In the genomic region with DNA sequence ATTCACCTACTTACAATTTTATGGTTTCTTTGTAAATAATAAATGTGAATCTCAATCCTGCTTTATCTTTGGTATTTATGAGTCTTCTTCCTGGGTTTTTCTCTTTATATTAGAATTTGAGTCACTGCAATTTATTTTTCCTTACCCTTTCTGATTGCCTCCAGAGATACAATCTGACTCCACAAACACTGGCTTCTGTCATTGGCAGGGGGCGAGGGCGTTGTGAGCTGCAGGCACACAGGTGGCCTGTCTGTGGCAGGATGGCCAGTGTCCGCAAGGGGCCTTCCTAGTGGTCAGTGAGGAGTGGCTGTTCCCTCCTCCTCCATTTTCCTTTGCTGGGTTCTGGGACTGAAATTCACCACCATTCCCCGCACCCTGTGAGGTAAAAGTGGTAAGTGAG, we compare ENCODE assay signal across 1 cellular context.
TF ChIP-seq lines count a peak whose summit lies in the region.

No MANE protein-coding gene starts in this region.

TF ChIP-seq in H1, 55 proteins besides CTCF, POLR2A, EP300 and RAD21:
- no peak for TF ChIP-seq TAF1 (IDR thresholded peaks at IDR 0.05; ENCODE audit: low read depth, low read length)
- TF ChIP-seq JUND (IDR thresholded peaks at IDR 0.05; ENCODE audit: low read length), result no peak
- TF ChIP-seq SP4 (IDR thresholded peaks at IDR 0.05; ENCODE audit: low read length), result no peak
- no peak for TF ChIP-seq TEAD4 (IDR thresholded peaks at IDR 0.05; ENCODE audit: low read depth, low read length)
- TF ChIP-seq YY1 (IDR thresholded peaks at IDR 0.05; ENCODE audit: low read depth, low read length), result 0 out of 2 replicates have a peak, but pooled peaks have one; percentile 29
- TF ChIP-seq, protein P1, sequence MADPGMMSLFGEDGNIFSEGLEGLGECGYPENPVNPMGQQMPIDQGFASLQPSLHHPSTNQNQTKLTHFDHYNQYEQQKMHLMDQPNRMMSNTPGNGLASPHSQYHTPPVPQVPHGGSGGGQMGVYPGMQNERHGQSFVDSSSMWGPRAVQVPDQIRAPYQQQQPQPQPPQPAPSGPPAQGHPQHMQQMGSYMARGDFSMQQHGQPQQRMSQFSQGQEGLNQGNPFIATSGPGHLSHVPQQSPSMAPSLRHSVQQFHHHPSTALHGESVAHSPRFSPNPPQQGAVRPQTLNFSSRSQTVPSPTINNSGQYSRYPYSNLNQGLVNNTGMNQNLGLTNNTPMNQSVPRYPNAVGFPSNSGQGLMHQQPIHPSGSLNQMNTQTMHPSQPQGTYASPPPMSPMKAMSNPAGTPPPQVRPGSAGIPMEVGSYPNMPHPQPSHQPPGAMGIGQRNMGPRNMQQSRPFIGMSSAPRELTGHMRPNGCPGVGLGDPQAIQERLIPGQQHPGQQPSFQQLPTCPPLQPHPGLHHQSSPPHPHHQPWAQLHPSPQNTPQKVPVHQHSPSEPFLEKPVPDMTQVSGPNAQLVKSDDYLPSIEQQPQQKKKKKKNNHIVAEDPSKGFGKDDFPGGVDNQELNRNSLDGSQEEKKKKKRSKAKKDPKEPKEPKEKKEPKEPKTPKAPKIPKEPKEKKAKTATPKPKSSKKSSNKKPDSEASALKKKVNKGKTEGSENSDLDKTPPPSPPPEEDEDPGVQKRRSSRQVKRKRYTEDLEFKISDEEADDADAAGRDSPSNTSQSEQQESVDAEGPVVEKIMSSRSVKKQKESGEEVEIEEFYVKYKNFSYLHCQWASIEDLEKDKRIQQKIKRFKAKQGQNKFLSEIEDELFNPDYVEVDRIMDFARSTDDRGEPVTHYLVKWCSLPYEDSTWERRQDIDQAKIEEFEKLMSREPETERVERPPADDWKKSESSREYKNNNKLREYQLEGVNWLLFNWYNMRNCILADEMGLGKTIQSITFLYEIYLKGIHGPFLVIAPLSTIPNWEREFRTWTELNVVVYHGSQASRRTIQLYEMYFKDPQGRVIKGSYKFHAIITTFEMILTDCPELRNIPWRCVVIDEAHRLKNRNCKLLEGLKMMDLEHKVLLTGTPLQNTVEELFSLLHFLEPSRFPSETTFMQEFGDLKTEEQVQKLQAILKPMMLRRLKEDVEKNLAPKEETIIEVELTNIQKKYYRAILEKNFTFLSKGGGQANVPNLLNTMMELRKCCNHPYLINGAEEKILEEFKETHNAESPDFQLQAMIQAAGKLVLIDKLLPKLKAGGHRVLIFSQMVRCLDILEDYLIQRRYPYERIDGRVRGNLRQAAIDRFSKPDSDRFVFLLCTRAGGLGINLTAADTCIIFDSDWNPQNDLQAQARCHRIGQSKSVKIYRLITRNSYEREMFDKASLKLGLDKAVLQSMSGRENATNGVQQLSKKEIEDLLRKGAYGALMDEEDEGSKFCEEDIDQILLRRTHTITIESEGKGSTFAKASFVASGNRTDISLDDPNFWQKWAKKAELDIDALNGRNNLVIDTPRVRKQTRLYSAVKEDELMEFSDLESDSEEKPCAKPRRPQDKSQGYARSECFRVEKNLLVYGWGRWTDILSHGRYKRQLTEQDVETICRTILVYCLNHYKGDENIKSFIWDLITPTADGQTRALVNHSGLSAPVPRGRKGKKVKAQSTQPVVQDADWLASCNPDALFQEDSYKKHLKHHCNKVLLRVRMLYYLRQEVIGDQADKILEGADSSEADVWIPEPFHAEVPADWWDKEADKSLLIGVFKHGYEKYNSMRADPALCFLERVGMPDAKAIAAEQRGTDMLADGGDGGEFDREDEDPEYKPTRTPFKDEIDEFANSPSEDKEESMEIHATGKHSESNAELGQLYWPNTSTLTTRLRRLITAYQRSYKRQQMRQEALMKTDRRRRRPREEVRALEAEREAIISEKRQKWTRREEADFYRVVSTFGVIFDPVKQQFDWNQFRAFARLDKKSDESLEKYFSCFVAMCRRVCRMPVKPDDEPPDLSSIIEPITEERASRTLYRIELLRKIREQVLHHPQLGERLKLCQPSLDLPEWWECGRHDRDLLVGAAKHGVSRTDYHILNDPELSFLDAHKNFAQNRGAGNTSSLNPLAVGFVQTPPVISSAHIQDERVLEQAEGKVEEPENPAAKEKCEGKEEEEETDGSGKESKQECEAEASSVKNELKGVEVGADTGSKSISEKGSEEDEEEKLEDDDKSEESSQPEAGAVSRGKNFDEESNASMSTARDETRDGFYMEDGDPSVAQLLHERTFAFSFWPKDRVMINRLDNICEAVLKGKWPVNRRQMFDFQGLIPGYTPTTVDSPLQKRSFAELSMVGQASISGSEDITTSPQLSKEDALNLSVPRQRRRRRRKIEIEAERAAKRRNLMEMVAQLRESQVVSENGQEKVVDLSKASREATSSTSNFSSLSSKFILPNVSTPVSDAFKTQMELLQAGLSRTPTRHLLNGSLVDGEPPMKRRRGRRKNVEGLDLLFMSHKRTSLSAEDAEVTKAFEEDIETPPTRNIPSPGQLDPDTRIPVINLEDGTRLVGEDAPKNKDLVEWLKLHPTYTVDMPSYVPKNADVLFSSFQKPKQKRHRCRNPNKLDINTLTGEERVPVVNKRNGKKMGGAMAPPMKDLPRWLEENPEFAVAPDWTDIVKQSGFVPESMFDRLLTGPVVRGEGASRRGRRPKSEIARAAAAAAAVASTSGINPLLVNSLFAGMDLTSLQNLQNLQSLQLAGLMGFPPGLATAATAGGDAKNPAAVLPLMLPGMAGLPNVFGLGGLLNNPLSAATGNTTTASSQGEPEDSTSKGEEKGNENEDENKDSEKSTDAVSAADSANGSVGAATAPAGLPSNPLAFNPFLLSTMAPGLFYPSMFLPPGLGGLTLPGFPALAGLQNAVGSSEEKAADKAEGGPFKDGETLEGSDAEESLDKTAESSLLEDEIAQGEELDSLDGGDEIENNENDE (IDR thresholded peaks at IDR 0.05; ENCODE audit: insufficient replicate concordance, low read length), result no peak
- TF ChIP-seq, protein P2, sequence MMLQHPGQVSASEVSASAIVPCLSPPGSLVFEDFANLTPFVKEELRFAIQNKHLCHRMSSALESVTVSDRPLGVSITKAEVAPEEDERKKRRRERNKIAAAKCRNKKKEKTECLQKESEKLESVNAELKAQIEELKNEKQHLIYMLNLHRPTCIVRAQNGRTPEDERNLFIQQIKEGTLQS (IDR thresholded peaks at IDR 0.05; ENCODE audit: insufficient read depth, low read depth, low read length), result no peak
- no peak for TF ChIP-seq CTBP2 (IDR thresholded peaks at IDR 0.05; ENCODE audit: borderline replicate concordance, insufficient read depth, insufficient read length, low read length)
